ENCODE assay signal across 8 cellular contexts in the genomic region with DNA sequence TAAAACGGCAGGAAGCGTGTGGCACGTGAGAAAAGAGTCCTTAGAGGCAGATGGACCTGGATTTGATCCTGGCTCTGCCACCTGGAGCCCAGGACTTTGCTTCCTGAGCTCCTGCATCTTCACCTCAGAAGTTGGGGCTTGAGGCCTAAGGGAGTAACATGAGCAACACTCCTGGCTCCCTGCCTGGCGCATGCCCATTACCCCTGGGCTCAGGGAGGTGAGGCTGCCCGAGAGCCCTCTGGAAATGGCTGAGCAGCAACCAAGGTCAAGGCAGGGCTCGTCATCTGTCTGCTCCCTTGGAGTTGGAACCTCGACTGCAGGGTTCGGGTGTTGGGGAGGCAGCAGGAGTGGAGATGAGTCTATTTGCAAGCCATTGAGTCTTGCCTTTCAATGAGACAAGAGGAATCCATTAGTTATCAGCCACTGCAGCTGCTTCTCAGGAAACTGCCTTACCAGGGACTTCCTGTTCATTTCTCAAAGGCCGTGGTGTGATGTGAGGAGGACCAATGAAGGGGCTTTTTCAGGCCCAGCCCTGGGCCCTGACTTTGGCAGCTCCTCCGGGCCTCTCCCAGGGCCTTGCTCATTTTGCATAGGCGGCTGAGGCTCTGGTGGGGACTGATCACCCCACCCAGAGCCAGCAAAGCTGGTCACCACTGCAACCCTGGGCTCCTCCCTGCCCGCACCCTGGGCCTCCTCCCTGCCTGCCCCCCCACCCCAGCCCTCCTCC. TPM values are rescaled to one million over a fixed set of nuclear protein-coding genes. Genes with fewer than 3 reads are reported as not detected.
DNase-seq lines count a peak whose midpoint lies in the region; ATAC-seq, FAIRE-seq and TF ChIP-seq lines count a peak whose summit lies in the region.

No MANE protein-coding gene starts in this region.

- BruUV-seq in PC-9 (replicated peaks; lab: Mats Ljungman, UMichigan) = TSS peak; percentile 41
- TSS peak; percentile 99 for BruUV-seq in K562 (replicated peaks; lab: Mats Ljungman, UMichigan)

- H3K9me3 ChIP-seq in DND-41 (ENCODE audit: insufficient read depth, low read length, severe bottlenecking) (no peaks in the 10 kb centered on the region), PC-9 (ENCODE audit: insufficient read depth, low read depth) (no peaks in the 10 kb centered on the region), K562 (replicated peaks; ENCODE audit: control insufficient read depth, insufficient read depth, low read depth, low read length) (no peaks in the 10 kb centered on the region), stomach (no peaks in the 10 kb centered on the region)

- ATAC-seq in DND-41 (ENCODE audit: insufficient read depth, low read depth) = peak; percentile 94
- ATAC-seq in GM19328 (IDR thresholded peaks at IDR 0.05; ENCODE audit: unreplicated experiment) = peak; percentile 76
- peak; percentile 93 for ATAC-seq in HG03354 (IDR thresholded peaks at IDR 0.05; ENCODE audit: poor library complexity, severe bottlenecking, unreplicated experiment)
- peak; percentile 97 for ATAC-seq in K562

- 27% methylated on average over 11 of the region's 12 CpGs for WGBS in K562 (ENCODE audit: insufficient coverage, low coverage, missing lambda C conversion rate)
- WGBS in stomach, 5 donors = 54 to 65% (median 59%) methylated on average over 10 to 12 of the region's 12 CpGs

- FAIRE-seq in K562 (lab: Jason Lieb, UNC) = peak; percentile 97

- DNase-seq in DND-41 (peak; percentile 93), PC-9 (peak in 1 of 2 experiments; percentile 64), K562 (ENCODE audit: extremely low read depth in 1 of 4, low spot score in 3 of 4) (peak; percentile 93 to 98 (median 94)), kidney tubule cell (ENCODE audit: low spot score) (peak; percentile 27), stomach (no peak), NCI-H128 (lab: John Stamatoyannopoulos, UW; ENCODE audit: unreplicated experiment) (no peak)

- H3K27me3 ChIP-seq in DND-41 (ENCODE audit: insufficient read depth, low read length, poor library complexity) (no peaks in the 10 kb centered on the region), PC-9 (ENCODE audit: insufficient read depth, low read depth) (no peaks in the 10 kb centered on the region), K562 (ENCODE audit: control insufficient read depth in 2 of 2, insufficient read depth in 2 of 2, low read length in 2 of 2) (no peaks in the 10 kb centered on the region), stomach (no peaks in the 10 kb centered on the region)

- H3K4me1 ChIP-seq in DND-41 (ENCODE audit: insufficient read depth, low read length) (peaks cover 69% of the 10 kb centered on the region), PC-9 (replicated peaks; ENCODE audit: insufficient read depth) (0 out of 2 replicates have a peak, but pooled peaks cover 5% of the 10 kb centered on the region), K562 (replicated peaks in 1 of 2; ENCODE audit: control insufficient read depth in 2 of 2, insufficient read depth in 2 of 2, low read length in 2 of 2) (peaks cover 51 to 62% of the 10 kb centered on the region in 2 experiments), stomach (peaks cover 1 to 66% (median 10%) of the 10 kb centered on the region in 4 donors)

- TF ChIP-seq RAD21 in K562 (CRISPR knock-in tag; conservative IDR thresholded peaks at IDR 0.05 in 1 of 2, IDR thresholded peaks at IDR 0.05 in 1 of 2) = peak in 1 of 2 experiments; percentile 18; a peak in 2 of 4 replicates

- no peaks in the 10 kb centered on the region for H3K9me2 ChIP-seq in PC-9 (ENCODE audit: insufficient read depth)

- peak overlapping the region; percentile 90 for H3K9ac ChIP-seq in DND-41 (ENCODE audit: low read depth, low read length)
- H3K9ac ChIP-seq in K562 (ENCODE audit: insufficient read depth in 1 of 2, low read depth in 2 of 2, low read length in 2 of 2) = peak overlapping the region; percentile 86 to 93

- CTCF ChIA-PET in PC-9 (lab: Charles Lee) = no interaction called here
- CTCF ChIA-PET in K562 (lab: Yijun Ruan, JAX; ENCODE audit: low intra/inter-chr PET ratio) = no interaction called here

- H2AFZ ChIP-seq in DND-41 (ENCODE audit: low read depth, low read length) = peak overlapping the region; percentile 42
- no peak overlapping the region for H2AFZ ChIP-seq in PC-9
- H2AFZ ChIP-seq in K562 (ENCODE audit: low read depth, low read length) = peak overlapping the region; percentile 61

- H3K79me2 ChIP-seq in DND-41 (ENCODE audit: insufficient read depth, low read length) (peaks cover 93% of the 10 kb centered on the region), PC-9 (ENCODE audit: low read depth) (no peaks in the 10 kb centered on the region), K562 (ENCODE audit: control insufficient read depth, insufficient read depth, low read length) (peaks cover 36% of the 10 kb centered on the region; the same call in 2 of the 3 replicates)

- in situ Hi-C loops in K562 (cut with MboI) = no loop called here

- H3K4me3 ChIP-seq in DND-41 (ENCODE audit: low read depth in 1 of 2, low read length in 2 of 2) (peak overlapping the region in 1 of 2 experiments; percentile 84; a peak in 2 of 4 replicates), PC-9 (no peak overlapping the region), K562 (no peak overlapping the region), stomach (no peak overlapping the region)

- H3F3A ChIP-seq in PC-9 (ENCODE audit: insufficient read depth, low read depth) = no peaks in the 10 kb centered on the region

- H3K36me3 ChIP-seq in DND-41 (ENCODE audit: insufficient read depth, low read length) (peaks cover 80% of the 10 kb centered on the region), PC-9 (ENCODE audit: low read depth) (no peaks in the 10 kb centered on the region), K562 (ENCODE audit: control insufficient read depth, insufficient read depth, low read length) (peaks cover under 1% of the 10 kb centered on the region; the same call in 1 of the 3 replicates), stomach (peaks cover 0 to 19% (median 0%) of the 10 kb centered on the region in 4 donors)

- H3K4me2 ChIP-seq in DND-41 (ENCODE audit: insufficient read depth, low read length) (peak overlapping the region; percentile 81), PC-9 (no peak overlapping the region), K562 (ENCODE audit: insufficient read depth, low read length) (peak overlapping the region; percentile 73)

- peak; percentile 72 for TF ChIP-seq POLR2A in K562 (conservative IDR thresholded peaks at IDR 0.05)
- TF ChIP-seq POLR2A in stomach (IDR thresholded peaks at IDR 0.05) = no peak

- intact Hi-C loops in PC-9 (cut with micrococcal nuclease; ENCODE audit: unreplicated experiment) (no loop called here), K562 (cut with micrococcal nuclease) (loop anchor here (1.0 to 2.0 kb wide), 2 partner anchors 17 to 36 kb away; partner anchors contain the start of gene FADS1), stomach (cut with DNase I; ENCODE audit: low total_unique reads) (no loop called here)

- H3K27ac ChIP-seq in DND-41 (ENCODE audit: low read length) = peak overlapping the region; percentile 99
- H3K27ac ChIP-seq in PC-9 = no peak overlapping the region
- peak overlapping the region; percentile 100 for H3K27ac ChIP-seq in K562 (ENCODE audit: extremely low read depth, low read depth, low read length)
- H3K27ac ChIP-seq in stomach = peak overlapping the region; percentile 11 to 76 (median 60)

- TF ChIP-seq CTCF in DND-41 (IDR thresholded peaks at IDR 0.05; ENCODE audit: borderline replicate concordance, extremely low read depth, low read length, poor library complexity, severe bottlenecking) (no peak), PC-9 (conservative IDR thresholded peaks at IDR 0.05) (no peak), K562 (IDR thresholded peaks at IDR 0.05 in 2 of 3, conservative IDR thresholded peaks at IDR 0.05 in 1 of 3; ENCODE audit: insufficient read depth in 2 of 3, low read depth in 1 of 3, low read length in 3 of 3) (no peak), stomach (IDR thresholded peaks at IDR 0.05) (no peak)

- H4K20me1 ChIP-seq in DND-41 (ENCODE audit: insufficient read depth, low read length) (peaks cover 57% of the 10 kb centered on the region), PC-9 (ENCODE audit: insufficient read depth) (no peaks in the 10 kb centered on the region), K562 (replicated peaks; ENCODE audit: control insufficient read depth, insufficient read depth, low read length) (no peaks in the 10 kb centered on the region)

- POLR2A ChIA-PET in PC-9 (lab: Charles Lee; ENCODE audit: unreplicated experiment) = interaction anchor here (0.5 to 0.9 kb wide), 2 partner anchors 19 to 67 kb away, joined by 4 to 19 read pairs; no protein-coding TSS in a partner anchor
- POLR2A ChIA-PET in K562 (lab: Yijun Ruan, JAX) = interaction anchor here (0.6 to 2.3 kb wide), 10 partner anchors 10 to 47 kb away, joined by 3 to 8 read pairs (median 4); no protein-coding TSS in a partner anchor

- peaks cover 15% of the 10 kb centered on the region for H3K9me1 ChIP-seq in K562 (ENCODE audit: control insufficient read depth, insufficient read depth, low read length)

- TF ChIP-seq EP300 in K562 (IDR thresholded peaks at IDR 0.05; ENCODE audit: low read length) (peak; percentile 95), stomach (IDR thresholded peaks at IDR 0.05) (no peak)

RNA-seq across cellular contexts. Expression of gene FADS2, which starts 6.3 kb away (rescaled TPM):
- total RNA-seq in PC-9 (2021) (223 and 514 TPM in 2 replicates), K562 (2014; rRNA removed) (13.2 and 17.7 TPM in 2 replicates), K562 (2014; rRNA removed; fragmentation: Illumina TruSeq; extraction: Trizol) (14.5 and 16.2 TPM in 2 replicates), K562 (2015; rRNA removed; fragmentation: Illumina TruSeq; extraction: Trizol) (11.5 and 12.0 TPM in 2 replicates), K562 (2021) (28.6 and 30.4 TPM in 2 replicates), stomach (10 to 100 TPM in 3 of 5 donors, 1 to 10 TPM in 1, not detected in 1; 9.6 to 15.2 (median 14.0) TPM)
- 49.3 and 107 TPM in 2 replicates for total RNA-seq in K562 (2011; cell fraction: chromatin; rRNA removed; ENCODE audit: low replicate concordance)
- 68.6 and 70.4 TPM in 2 replicates for total RNA-seq in K562 (2011; cell fraction: nucleolus; rRNA removed)
- 66.5 and 86.0 TPM in 2 replicates for total RNA-seq in K562 (2011; cell fraction: nucleoplasm; rRNA removed)
- polyA plus RNA-seq in K562 (2011; rRNA removed) (42.8 and 57.1 TPM in 2 replicates), K562 (2014; fragmentation: Illumina TruSeq; extraction: Trizol) (33.9 and 39.7 TPM in 2 replicates), K562 (2014; fragmentation: Nextera tagmentation; extraction: Ambion mirVana) (1 to 10 TPM; 2.9 to 5.3 TPM), K562 (2014; rRNA removed) (23.9 and 27.2 TPM in 2 replicates), stomach (10 to 100 TPM in 1 of 3 donors, 1 to 10 TPM in 2; 3.5 to 17.1 (median 6.4) TPM)
- 45.6 and 51.9 TPM in 2 replicates for polyA plus RNA-seq in K562 (2011; cell fraction: cytosol; rRNA removed)
- 34.1 and 48.4 TPM in 2 replicates for polyA plus RNA-seq in K562 (2011; cell fraction: nucleus; rRNA removed)
- 27.8 and 43.6 TPM in 2 replicates for polyA plus RNA-seq in K562 (2012)
- 38.9 and 48.8 TPM in 2 replicates for polyA minus RNA-seq in K562 (2011; rRNA and poly(A)+ RNA removed)
- 21.3 and 32.6 TPM in 2 replicates for polyA minus RNA-seq in K562 (2011; cell fraction: cytosol; rRNA and poly(A)+ RNA removed)
- 10.5 and 15.2 TPM in 2 replicates for polyA minus RNA-seq in K562 (2011; cell fraction: nucleus; rRNA and poly(A)+ RNA removed)

RNA-seq across cellular contexts. Expression of gene FADS1, which starts 17.6 kb away (rescaled TPM):
- total RNA-seq in PC-9 (2021) (114 and 150 TPM in 2 replicates), K562 (2014; rRNA removed) (250 and 292 TPM in 2 replicates), K562 (2014; rRNA removed; fragmentation: Illumina TruSeq; extraction: Trizol) (367 and 390 TPM in 2 replicates), K562 (2015; rRNA removed; fragmentation: Illumina TruSeq; extraction: Trizol) (353 and 364 TPM in 2 replicates), K562 (2021) (378 and 411 TPM in 2 replicates), stomach (10 to 100 TPM in 4 of 5 donors, not detected in 1; 11.7 to 56.5 (median 17.3) TPM)
- 611 and 866 TPM in 2 replicates for total RNA-seq in K562 (2011; cell fraction: chromatin; rRNA removed; ENCODE audit: low replicate concordance)
- total RNA-seq in K562 (2011; cell fraction: nucleolus; rRNA removed) = 866 and 894 TPM in 2 replicates
- 825 and 959 TPM in 2 replicates for total RNA-seq in K562 (2011; cell fraction: nucleoplasm; rRNA removed)
- polyA plus RNA-seq in K562 (2011; rRNA removed) (747 and 864 TPM in 2 replicates), K562 (2014; fragmentation: Illumina TruSeq; extraction: Trizol) (394 and 457 TPM in 2 replicates), K562 (2014; fragmentation: Nextera tagmentation; extraction: Ambion mirVana) (100 to 1,000 TPM; 110 to 174 TPM), K562 (2014; rRNA removed) (295 and 314 TPM in 2 replicates), stomach (1 to 10 TPM; 1.8 to 6.4 (median 4.1) TPM)
- polyA plus RNA-seq in K562 (2011; cell fraction: cytosol; rRNA removed) = 1,005 and 1,028 TPM in 2 replicates
- 277 and 375 TPM in 2 replicates for polyA plus RNA-seq in K562 (2011; cell fraction: nucleus; rRNA removed)
- 228 and 290 TPM in 2 replicates for polyA plus RNA-seq in K562 (2012)
- polyA minus RNA-seq in K562 (2011; rRNA and poly(A)+ RNA removed) = 571 and 760 TPM in 2 replicates
- 555 and 599 TPM in 2 replicates for polyA minus RNA-seq in K562 (2011; cell fraction: cytosol; rRNA and poly(A)+ RNA removed)
- polyA minus RNA-seq in K562 (2011; cell fraction: nucleus; rRNA and poly(A)+ RNA removed) = 280 and 292 TPM in 2 replicates

RNA-seq across cellular contexts. Expression of gene FEN1, which starts 41.7 kb away (rescaled TPM):
- total RNA-seq in PC-9 (2021) (56.5 and 60.9 TPM in 2 replicates), K562 (2014; rRNA removed) (156 and 172 TPM in 2 replicates), K562 (2014; rRNA removed; fragmentation: Illumina TruSeq; extraction: Trizol) (130 and 137 TPM in 2 replicates), K562 (2015; rRNA removed; fragmentation: Illumina TruSeq; extraction: Trizol) (150 and 154 TPM in 2 replicates), K562 (2021) (140 and 150 TPM in 2 replicates), stomach (10 to 100 TPM in 2 of 5 donors, 1 to 10 TPM in 2, not detected in 1; 4.2 to 24.6 (median 10.4) TPM)
- total RNA-seq in K562 (2011; cell fraction: chromatin; rRNA removed; ENCODE audit: low replicate concordance) = 27.9 and 42.4 TPM in 2 replicates
- total RNA-seq in K562 (2011; cell fraction: nucleolus; rRNA removed) = 50.0 and 60.9 TPM in 2 replicates
- total RNA-seq in K562 (2011; cell fraction: nucleoplasm; rRNA removed) = 37.0 and 43.3 TPM in 2 replicates
- polyA plus RNA-seq in K562 (2011; rRNA removed) (91.3 and 124 TPM in 2 replicates), K562 (2014; fragmentation: Illumina TruSeq; extraction: Trizol) (138 and 146 TPM in 2 replicates), K562 (2014; fragmentation: Nextera tagmentation; extraction: Ambion mirVana) (10 to 100 TPM; 58.1 to 86.8 TPM), K562 (2014; rRNA removed) (132 and 136 TPM in 2 replicates), stomach (10 to 100 TPM in 1 of 3 donors, 1 to 10 TPM in 2; 5.0 to 14.3 (median 10.0) TPM)
- 83.9 and 106 TPM in 2 replicates for polyA plus RNA-seq in K562 (2011; cell fraction: cytosol; rRNA removed)
- 28.7 and 36.3 TPM in 2 replicates for polyA plus RNA-seq in K562 (2011; cell fraction: nucleus; rRNA removed)
- 122 and 124 TPM in 2 replicates for polyA plus RNA-seq in K562 (2012)
- 77.5 and 111 TPM in 2 replicates for polyA minus RNA-seq in K562 (2011; rRNA and poly(A)+ RNA removed)
- 54.2 and 76.3 TPM in 2 replicates for polyA minus RNA-seq in K562 (2011; cell fraction: cytosol; rRNA and poly(A)+ RNA removed)
- 29.8 and 34.1 TPM in 2 replicates for polyA minus RNA-seq in K562 (2011; cell fraction: nucleus; rRNA and poly(A)+ RNA removed)

RNA-seq across cellular contexts. Expression of gene TMEM258, which starts 42.0 kb away (rescaled TPM):
- total RNA-seq in PC-9 (2021) (141 and 217 TPM in 2 replicates), K562 (2014; rRNA removed) (97.2 and 153 TPM in 2 replicates), K562 (2014; rRNA removed; fragmentation: Illumina TruSeq; extraction: Trizol) (227 and 239 TPM in 2 replicates), K562 (2015; rRNA removed; fragmentation: Illumina TruSeq; extraction: Trizol) (221 and 231 TPM in 2 replicates), K562 (2021) (168 and 200 TPM in 2 replicates), stomach (10 to 100 TPM in 4 of 5 donors, not detected in 1; 24.1 to 50.3 (median 42.8) TPM)
- 88.0 and 142 TPM in 2 replicates for total RNA-seq in K562 (2011; cell fraction: chromatin; rRNA removed; ENCODE audit: low replicate concordance)
- 195 and 216 TPM in 2 replicates for total RNA-seq in K562 (2011; cell fraction: nucleolus; rRNA removed)
- total RNA-seq in K562 (2011; cell fraction: nucleoplasm; rRNA removed) = 192 and 237 TPM in 2 replicates
- polyA plus RNA-seq in K562 (2011; rRNA removed) (630 and 713 TPM in 2 replicates), K562 (2014; fragmentation: Illumina TruSeq; extraction: Trizol) (213 and 256 TPM in 2 replicates), K562 (2014; fragmentation: Nextera tagmentation; extraction: Ambion mirVana) (100 to 1,000 TPM; 794 to 856 TPM), K562 (2014; rRNA removed) (199 and 268 TPM in 2 replicates), stomach (100 to 1,000 TPM; 184 to 274 (median 210) TPM)
- 728 and 1,027 TPM in 2 replicates for polyA plus RNA-seq in K562 (2011; cell fraction: cytosol; rRNA removed)
- 254 and 417 TPM in 2 replicates for polyA plus RNA-seq in K562 (2011; cell fraction: nucleus; rRNA removed)
- polyA plus RNA-seq in K562 (2012) = 426 and 696 TPM in 2 replicates
- polyA minus RNA-seq in K562 (2011; rRNA and poly(A)+ RNA removed) = 155 and 167 TPM in 2 replicates
- polyA minus RNA-seq in K562 (2011; cell fraction: cytosol; rRNA and poly(A)+ RNA removed) = 111 and 157 TPM in 2 replicates
- polyA minus RNA-seq in K562 (2011; cell fraction: nucleus; rRNA and poly(A)+ RNA removed) = 46.0 and 84.9 TPM in 2 replicates

RNA-seq across cellular contexts. Expression of gene FADS3, which starts 56.9 kb away (rescaled TPM):
- total RNA-seq in PC-9 (2021) (74.0 and 75.5 TPM in 2 replicates), K562 (2014; rRNA removed) (92.7 and 125 TPM in 2 replicates), K562 (2014; rRNA removed; fragmentation: Illumina TruSeq; extraction: Trizol) (18.6 and 32.4 TPM in 2 replicates), K562 (2015; rRNA removed; fragmentation: Illumina TruSeq; extraction: Trizol) (55.1 and 55.3 TPM in 2 replicates), K562 (2021) (105 and 106 TPM in 2 replicates), stomach (100 to 1,000 TPM in 1 of 5 donors, 10 to 100 TPM in 3, 1 to 10 TPM in 1; 2.6 to 140 (median 22.8) TPM)
- total RNA-seq in K562 (2011; cell fraction: chromatin; rRNA removed; ENCODE audit: low replicate concordance) = 196 and 689 TPM in 2 replicates
- 626 and 786 TPM in 2 replicates for total RNA-seq in K562 (2011; cell fraction: nucleolus; rRNA removed)
- total RNA-seq in K562 (2011; cell fraction: nucleoplasm; rRNA removed) = 287 and 362 TPM in 2 replicates
- polyA plus RNA-seq in K562 (2011; rRNA removed) (148 and 226 TPM in 2 replicates), K562 (2014; fragmentation: Illumina TruSeq; extraction: Trizol) (92.0 and 101 TPM in 2 replicates), K562 (2014; fragmentation: Nextera tagmentation; extraction: Ambion mirVana) (1 to 10 TPM in 1 of 2 experiments, under 1 TPM in 1; 0.97 to 3.3 TPM), K562 (2014; rRNA removed) (133 and 139 TPM in 2 replicates), stomach (10 to 100 TPM in 1 of 3 donors, 1 to 10 TPM in 2; 7.5 to 23.3 (median 7.9) TPM)
- polyA plus RNA-seq in K562 (2011; cell fraction: cytosol; rRNA removed) = 155 and 315 TPM in 2 replicates
- 2,057 and 2,412 TPM in 2 replicates for polyA plus RNA-seq in K562 (2011; cell fraction: nucleus; rRNA removed)
- polyA plus RNA-seq in K562 (2012) = 65.8 and 82.0 TPM in 2 replicates
- 33.8 and 64.4 TPM in 2 replicates for polyA minus RNA-seq in K562 (2011; rRNA and poly(A)+ RNA removed)
- 109 and 120 TPM in 2 replicates for polyA minus RNA-seq in K562 (2011; cell fraction: cytosol; rRNA and poly(A)+ RNA removed)
- 200 TPM in 2 replicates for polyA minus RNA-seq in K562 (2011; cell fraction: nucleus; rRNA and poly(A)+ RNA removed)

Comparison
In these comparisons a context has a peak if more than half of its experiments do, and no peak if none do; other contexts are left out.
1. DNase-seq: peak in DND-41 (single experiment), K562 (4 of 4) and kidney tubule cell (single experiment); none in stomach (single experiment) and NCI-H128 (single experiment).
2. Peak in every context shown above with its lines, with median percentiles within 50 percentile points of each other: ATAC-seq.